Comparison of ENCODE assay signal across 13 cellular contexts in genomic region chr1:84300501-84300900, GRCh38. TPM values are rescaled to one million over a fixed set of nuclear protein-coding genes. Genes with fewer than 3 reads are reported as not detected.
DNase-seq lines count a peak whose midpoint lies in the region; ATAC-seq and TF ChIP-seq lines count a peak whose summit lies in the region.
"Had no signal": no experiment of that assay in that cellular context is flagged by ENCODE, and none has a peak within 500 bp of the region (broad histone marks: within the 10 kb centered on the region; RNA-seq: fewer than 3 reads in every experiment).

No MANE protein-coding gene starts in this region.

- H3K36me3 Mint-ChIP-seq in HFFc6 (ENCODE audit: low read depth) = peaks cover 11% of the 10 kb centered on the region
- no peaks in the 10 kb centered on the region for H3K36me3 Mint-ChIP-seq in natural killer cell

- peaks cover 76% of the 10 kb centered on the region for H3K4me1 Mint-ChIP-seq in HFFc6 (ENCODE audit: low read depth)
- H3K4me1 Mint-ChIP-seq in natural killer cell = peaks cover 28 to 45% of the 10 kb centered on the region in 2 donors

- H3K27me3 Mint-ChIP-seq in HFFc6 (ENCODE audit: insufficient read depth) (no peaks in the 10 kb centered on the region), natural killer cell (ENCODE audit: low read depth in 2 of 2) (peaks cover 2 to 8% of the 10 kb centered on the region in 2 donors)

- H3K27me3 ChIP-seq in stomach (no peaks in the 10 kb centered on the region), Peyer's patch (no peaks in the 10 kb centered on the region)

- no peak for TF ChIP-seq EP300 in stomach (IDR thresholded peaks at IDR 0.05)

- 38 to 56% (median 50%) methylated on average over 1 of the region's 1 CpG for WGBS in stomach, 5 donors

- TF ChIP-seq CTCF in HFFc6 (IDR thresholded peaks at IDR 0.05) = no peak
- no peak for TF ChIP-seq CTCF in WI38 (IDR thresholded peaks at IDR 0.05; ENCODE audit: low read depth, low read length)
- no peak for TF ChIP-seq CTCF in stomach (IDR thresholded peaks at IDR 0.05)
- TF ChIP-seq CTCF in natural killer cell (IDR thresholded peaks at IDR 0.05) = no peak
- TF ChIP-seq CTCF in Peyer's patch (IDR thresholded peaks at IDR 0.05) = no peak

- ATAC-seq in natural killer cell = no peak
- no peak for ATAC-seq in stimulated activated naive CD8-positive, alpha-beta T cell treated with anti-CD3 and anti-CD28 coated beads, Interleukin-15, Interleukin-2, amounts not matched to agents 100 U/mL and 50 U/mL, for 24 hours
- ATAC-seq: left ventricle myocardium superior; stimulated activated naive CD8-positive, alpha-beta T cell treated with anti-CD3 and anti-CD28 coated beads, Interleukin-15, amount 100 ng/mL, for 72 hours had no signal

- TF ChIP-seq POLR2A in stomach (IDR thresholded peaks at IDR 0.05) (no peak), Peyer's patch (IDR thresholded peaks at IDR 0.05) (no peak)

- H3K4me3 ChIP-seq in WI38 (ENCODE audit: low read depth, low read length) (peak overlapping the region; percentile 33), stomach (peak overlapping the region in 1 of 4 donors; percentile 11), Peyer's patch (peak overlapping the region in 1 of 4 donors; percentile 94)

- peak overlapping the region in 4 of 5 donors; percentile 92 to 97 (median 92) for H3K27ac ChIP-seq in stomach
- peak overlapping the region in 2 of 4 donors; percentile 96 to 99 for H3K27ac ChIP-seq in Peyer's patch

- H3K4me1 ChIP-seq in stomach (peaks cover 15 to 65% (median 56%) of the 10 kb centered on the region in 4 donors), Peyer's patch (peaks cover 0 to 31% (median 3%) of the 10 kb centered on the region in 4 donors)

- DNase-seq in HFFc6 (no peak), inferior parietal cortex (ENCODE audit: extremely low spot score) (peak; percentile 37), stomach (no peak), natural killer cell (no peak), Peyer's patch (no peak), DMS79 treated with DMSO at 0.1 percent for 48 hours (lab: John Stamatoyannopoulos, UW) (no peak)
- DNase-seq in stimulated activated naive CD8-positive, alpha-beta T cell treated with anti-CD3 and anti-CD28 coated beads, Interleukin-15, Interleukin-2, amounts not matched to agents 100 U/mL and 50 U/mL, for 24 hours = no peak
- DNase-seq: COR-L47; effector memory CD4-positive, alpha-beta T cell; left ventricle myocardium superior; NCI-H345; stimulated activated naive CD8-positive, alpha-beta T cell treated with anti-CD3 and anti-CD28 coated beads, Interleukin-15, amount 100 ng/mL, for 72 hours had no signal

- H3K9me3 Mint-ChIP-seq in HFFc6 (no peaks in the 10 kb centered on the region), natural killer cell (no peaks in the 10 kb centered on the region)
- H3K9me3 Mint-ChIP-seq: stimulated activated naive CD8-positive, alpha-beta T cell treated with anti-CD3 and anti-CD28 coated beads, Interleukin-15, amount 100 ng/mL, for 72 hours had no signal

- H3K36me3 ChIP-seq in stomach (no peaks in the 10 kb centered on the region), Peyer's patch (no peaks in the 10 kb centered on the region)

- H3K4me3 Mint-ChIP-seq in HFFc6 (peak overlapping the region; percentile 85), natural killer cell (no peak overlapping the region)

- no peaks in the 10 kb centered on the region for H3K9me3 ChIP-seq in stomach
- no peaks in the 10 kb centered on the region for H3K9me3 ChIP-seq in Peyer's patch

- H3K27ac Mint-ChIP-seq in HFFc6 (peak overlapping the region; percentile 64), natural killer cell (no peak overlapping the region)

- intact Hi-C loops in stomach (cut with DNase I; ENCODE audit: low total_unique reads) (no loop called here), natural killer cell (cut with micrococcal nuclease) (loop anchor here (10.0 kb wide), 1 partner anchor 134 kb away; no protein-coding TSS in a partner anchor)

RNA-seq across cellular contexts. Expression of gene SAMD13, which starts 1.0 kb away (rescaled TPM):
- total RNA-seq in HFFc6 (2021; fragmentation: NEBNext Ultra II Directional; extraction: Animal tissue kit (Norgen Biotek cat#: 25700)) = 1 to 10 TPM in 1 of 6 experiments, under 1 TPM in 5; 0.36 to 1.1 (median 0.45) TPM
- total RNA-seq in stomach = 1 to 10 TPM in 3 of 5 donors, not detected in 2; 1.4 to 7.5 (median 1.7) TPM
- polyA plus RNA-seq in stomach = 1 to 10 TPM; 1.7 to 9.0 (median 6.5) TPM
- total RNA-seq in natural killer cell = under 1 TPM in 1 of 3 donors, not detected in 2; 0.40 TPM
- total RNA-seq in Peyer's patch = 1 to 10 TPM; 1.1 to 3.5 (median 2.3) TPM
